1 cellular context compared by ENCODE assay signal in genomic region chr22:25966448-25966913, GRCh38.
TF ChIP-seq lines count a peak whose summit lies in the region.

No MANE protein-coding gene starts in this region.

TF ChIP-seq in HEK293, 187 proteins besides CTCF, POLR2A, EP300 and RAD21 (continued from another document):
- TF ChIP-seq ZNF24 (tag by site-specific recombination; IDR thresholded peaks at IDR 0.05): peak; percentile 73; the same call in 1 of the 2 replicates
- peak; percentile 46; the same call in 1 of the 2 replicates for TF ChIP-seq ZNF558 (tag by site-specific recombination; IDR thresholded peaks at IDR 0.05)
- peak; percentile 98 for TF ChIP-seq SP7 (tag by site-specific recombination; IDR thresholded peaks at IDR 0.05)
- TF ChIP-seq, protein P1, sequence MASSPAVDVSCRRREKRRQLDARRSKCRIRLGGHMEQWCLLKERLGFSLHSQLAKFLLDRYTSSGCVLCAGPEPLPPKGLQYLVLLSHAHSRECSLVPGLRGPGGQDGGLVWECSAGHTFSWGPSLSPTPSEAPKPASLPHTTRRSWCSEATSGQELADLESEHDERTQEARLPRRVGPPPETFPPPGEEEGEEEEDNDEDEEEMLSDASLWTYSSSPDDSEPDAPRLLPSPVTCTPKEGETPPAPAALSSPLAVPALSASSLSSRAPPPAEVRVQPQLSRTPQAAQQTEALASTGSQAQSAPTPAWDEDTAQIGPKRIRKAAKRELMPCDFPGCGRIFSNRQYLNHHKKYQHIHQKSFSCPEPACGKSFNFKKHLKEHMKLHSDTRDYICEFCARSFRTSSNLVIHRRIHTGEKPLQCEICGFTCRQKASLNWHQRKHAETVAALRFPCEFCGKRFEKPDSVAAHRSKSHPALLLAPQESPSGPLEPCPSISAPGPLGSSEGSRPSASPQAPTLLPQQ (tag by site-specific recombination; IDR thresholded peaks at IDR 0.05): peak; percentile 74
- peak; percentile 97; the same call in 1 of the 2 replicates for TF ChIP-seq OVOL3 (tag by site-specific recombination; IDR thresholded peaks at IDR 0.05)
- TF ChIP-seq, protein P2, sequence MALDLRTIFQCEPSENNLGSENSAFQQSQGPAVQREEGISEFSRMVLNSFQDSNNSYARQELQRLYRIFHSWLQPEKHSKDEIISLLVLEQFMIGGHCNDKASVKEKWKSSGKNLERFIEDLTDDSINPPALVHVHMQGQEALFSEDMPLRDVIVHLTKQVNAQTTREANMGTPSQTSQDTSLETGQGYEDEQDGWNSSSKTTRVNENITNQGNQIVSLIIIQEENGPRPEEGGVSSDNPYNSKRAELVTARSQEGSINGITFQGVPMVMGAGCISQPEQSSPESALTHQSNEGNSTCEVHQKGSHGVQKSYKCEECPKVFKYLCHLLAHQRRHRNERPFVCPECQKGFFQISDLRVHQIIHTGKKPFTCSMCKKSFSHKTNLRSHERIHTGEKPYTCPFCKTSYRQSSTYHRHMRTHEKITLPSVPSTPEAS (tag by site-specific recombination; IDR thresholded peaks at IDR 0.05): no peak
- TF ChIP-seq ZNF707 (tag by site-specific recombination; IDR thresholded peaks at IDR 0.05): no peak
- TF ChIP-seq ZNF645 (tag by site-specific recombination; IDR thresholded peaks at IDR 0.05): peak; percentile 80; the same call in 1 of the 2 replicates
- TF ChIP-seq ZNF549 (tag by site-specific recombination; IDR thresholded peaks at IDR 0.05): no peak
- TF ChIP-seq OSR2 (tag by site-specific recombination; IDR thresholded peaks at IDR 0.05): peak; percentile 86
- peak; percentile 63 for TF ChIP-seq ZNF629 (tag by site-specific recombination; IDR thresholded peaks at IDR 0.05)
- TF ChIP-seq ZNF19 (tag by site-specific recombination; IDR thresholded peaks at IDR 0.05; ENCODE audit: low read depth): no peak
- TF ChIP-seq, protein P3, sequence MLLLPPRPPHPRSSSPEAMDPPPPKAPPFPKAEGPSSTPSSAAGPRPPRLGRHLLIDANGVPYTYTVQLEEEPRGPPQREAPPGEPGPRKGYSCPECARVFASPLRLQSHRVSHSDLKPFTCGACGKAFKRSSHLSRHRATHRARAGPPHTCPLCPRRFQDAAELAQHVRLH (tag by site-specific recombination; IDR thresholded peaks at IDR 0.05): peak; percentile 61; the same call in 1 of the 2 replicates
- TF ChIP-seq ZNF391 (tag by site-specific recombination; IDR thresholded peaks at IDR 0.05; ENCODE audit: borderline replicate concordance, low read depth): peak; percentile 62; the same call in 1 of the 2 replicates
- TF ChIP-seq PRDM10 (tag by site-specific recombination; IDR thresholded peaks at IDR 0.05): peak; percentile 52; the same call in 1 of the 2 replicates
- TF ChIP-seq, protein P4, sequence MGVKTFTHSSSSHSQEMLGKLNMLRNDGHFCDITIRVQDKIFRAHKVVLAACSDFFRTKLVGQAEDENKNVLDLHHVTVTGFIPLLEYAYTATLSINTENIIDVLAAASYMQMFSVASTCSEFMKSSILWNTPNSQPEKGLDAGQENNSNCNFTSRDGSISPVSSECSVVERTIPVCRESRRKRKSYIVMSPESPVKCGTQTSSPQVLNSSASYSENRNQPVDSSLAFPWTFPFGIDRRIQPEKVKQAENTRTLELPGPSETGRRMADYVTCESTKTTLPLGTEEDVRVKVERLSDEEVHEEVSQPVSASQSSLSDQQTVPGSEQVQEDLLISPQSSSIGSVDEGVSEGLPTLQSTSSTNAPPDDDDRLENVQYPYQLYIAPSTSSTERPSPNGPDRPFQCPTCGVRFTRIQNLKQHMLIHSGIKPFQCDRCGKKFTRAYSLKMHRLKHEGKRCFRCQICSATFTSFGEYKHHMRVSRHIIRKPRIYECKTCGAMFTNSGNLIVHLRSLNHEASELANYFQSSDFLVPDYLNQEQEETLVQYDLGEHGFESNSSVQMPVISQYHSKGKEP (tag by site-specific recombination; IDR thresholded peaks at IDR 0.05): 0 out of 2 replicates have a peak, but pooled peaks have one; percentile 40
- peak; percentile 90 for TF ChIP-seq ZNF843 (tag by site-specific recombination; IDR thresholded peaks at IDR 0.05)
- no peak for TF ChIP-seq ZSCAN23 (tag by site-specific recombination; IDR thresholded peaks at IDR 0.05)
- TF ChIP-seq, protein P5, sequence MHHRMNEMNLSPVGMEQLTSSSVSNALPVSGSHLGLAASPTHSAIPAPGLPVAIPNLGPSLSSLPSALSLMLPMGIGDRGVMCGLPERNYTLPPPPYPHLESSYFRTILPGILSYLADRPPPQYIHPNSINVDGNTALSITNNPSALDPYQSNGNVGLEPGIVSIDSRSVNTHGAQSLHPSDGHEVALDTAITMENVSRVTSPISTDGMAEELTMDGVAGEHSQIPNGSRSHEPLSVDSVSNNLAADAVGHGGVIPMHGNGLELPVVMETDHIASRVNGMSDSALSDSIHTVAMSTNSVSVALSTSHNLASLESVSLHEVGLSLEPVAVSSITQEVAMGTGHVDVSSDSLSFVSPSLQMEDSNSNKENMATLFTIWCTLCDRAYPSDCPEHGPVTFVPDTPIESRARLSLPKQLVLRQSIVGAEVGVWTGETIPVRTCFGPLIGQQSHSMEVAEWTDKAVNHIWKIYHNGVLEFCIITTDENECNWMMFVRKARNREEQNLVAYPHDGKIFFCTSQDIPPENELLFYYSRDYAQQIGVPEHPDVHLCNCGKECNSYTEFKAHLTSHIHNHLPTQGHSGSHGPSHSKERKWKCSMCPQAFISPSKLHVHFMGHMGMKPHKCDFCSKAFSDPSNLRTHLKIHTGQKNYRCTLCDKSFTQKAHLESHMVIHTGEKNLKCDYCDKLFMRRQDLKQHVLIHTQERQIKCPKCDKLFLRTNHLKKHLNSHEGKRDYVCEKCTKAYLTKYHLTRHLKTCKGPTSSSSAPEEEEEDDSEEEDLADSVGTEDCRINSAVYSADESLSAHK (tag by site-specific recombination; IDR thresholded peaks at IDR 0.05): peak; percentile 88
- no peak for TF ChIP-seq ZNF394 (tag by site-specific recombination; IDR thresholded peaks at IDR 0.05; ENCODE audit: borderline replicate concordance)
- peak; percentile 86 for TF ChIP-seq GLI2 (tag by site-specific recombination; IDR thresholded peaks at IDR 0.05; ENCODE audit: borderline replicate concordance, low read depth)
- peak; percentile 71; the same call in 1 of the 2 replicates for TF ChIP-seq TCF7L2 (IDR thresholded peaks at IDR 0.05; ENCODE audit: borderline replicate concordance, low read depth, low read length)
- TF ChIP-seq, protein P6, sequence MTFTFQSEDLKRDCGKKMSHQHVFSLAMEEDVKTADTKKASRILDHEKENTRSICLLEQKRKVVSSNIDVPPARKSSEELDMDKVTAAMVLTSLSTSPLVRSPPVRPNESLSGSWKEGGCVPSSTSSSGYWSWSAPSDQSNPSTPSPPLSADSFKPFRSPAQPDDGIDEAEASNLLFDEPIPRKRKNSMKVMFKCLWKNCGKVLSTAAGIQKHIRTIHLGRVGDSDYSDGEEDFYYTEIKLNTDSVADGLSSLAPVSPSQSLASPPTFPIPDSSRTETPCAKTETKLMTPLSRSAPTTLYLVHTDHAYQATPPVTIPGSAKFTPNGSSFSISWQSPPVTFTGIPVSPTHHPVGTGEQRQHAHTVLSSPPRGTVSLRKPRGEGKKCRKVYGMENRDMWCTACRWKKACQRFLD (tag by site-specific recombination; IDR thresholded peaks at IDR 0.05): no peak
- peak; percentile 95 for TF ChIP-seq WT1 (tag by site-specific recombination; IDR thresholded peaks at IDR 0.05)
- TF ChIP-seq ZNF501 (tag by site-specific recombination; IDR thresholded peaks at IDR 0.05): 0 out of 2 replicates have a peak, but pooled peaks have one; percentile 27
- peak; percentile 70; the same call in 1 of the 2 replicates for TF ChIP-seq ZEB2 (tag by site-specific recombination; IDR thresholded peaks at IDR 0.05)
- peak; percentile 34; the same call in 1 of the 2 replicates for TF ChIP-seq ZBTB1 (tag by site-specific recombination; IDR thresholded peaks at IDR 0.05)
- peak; percentile 76 for TF ChIP-seq IKZF3 (tag by site-specific recombination; IDR thresholded peaks at IDR 0.05)
- TF ChIP-seq ZNF174 (tag by site-specific recombination; IDR thresholded peaks at IDR 0.05): no peak
- peak; percentile 55; the same call in 1 of the 2 replicates for TF ChIP-seq YY1 (tag by site-specific recombination; IDR thresholded peaks at IDR 0.05)
- TF ChIP-seq, protein P7, sequence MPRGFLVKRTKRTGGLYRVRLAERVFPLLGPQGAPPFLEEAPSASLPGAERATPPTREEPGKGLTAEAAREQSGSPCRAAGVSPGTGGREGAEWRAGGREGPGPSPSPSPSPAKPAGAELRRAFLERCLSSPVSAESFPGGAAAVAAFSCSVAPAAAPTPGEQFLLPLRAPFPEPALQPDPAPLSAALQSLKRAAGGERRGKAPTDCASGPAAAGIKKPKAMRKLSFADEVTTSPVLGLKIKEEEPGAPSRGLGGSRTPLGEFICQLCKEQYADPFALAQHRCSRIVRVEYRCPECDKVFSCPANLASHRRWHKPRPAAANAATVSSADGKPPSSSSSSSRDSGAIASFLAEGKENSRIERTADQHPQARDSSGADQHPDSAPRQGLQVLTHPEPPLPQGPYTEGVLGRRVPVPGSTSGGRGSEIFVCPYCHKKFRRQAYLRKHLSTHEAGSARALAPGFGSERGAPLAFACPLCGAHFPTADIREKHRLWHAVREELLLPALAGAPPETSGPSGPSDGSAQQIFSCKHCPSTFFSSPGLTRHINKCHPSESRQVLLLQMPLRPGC (tag by site-specific recombination; IDR thresholded peaks at IDR 0.05): peak; percentile 75
- peak; percentile 59 for TF ChIP-seq ZNF398 (tag by site-specific recombination; IDR thresholded peaks at IDR 0.05)
- peak; percentile 54; the same call in 1 of the 2 replicates for TF ChIP-seq ZNF596 (tag by site-specific recombination; IDR thresholded peaks at IDR 0.05)
- TF ChIP-seq ZFP41 (tag by site-specific recombination; IDR thresholded peaks at IDR 0.05; ENCODE audit: borderline replicate concordance): no peak
- TF ChIP-seq ZNF221 (tag by site-specific recombination; IDR thresholded peaks at IDR 0.05; ENCODE audit: borderline replicate concordance): 0 out of 2 replicates have a peak, but pooled peaks have one; percentile 33
- TF ChIP-seq ZNF335 (tag by site-specific recombination; conservative IDR thresholded peaks at IDR 0.05): peak; percentile 10; the same call in 1 of the 2 replicates
- TF ChIP-seq GFI1B (tag by site-specific recombination; IDR thresholded peaks at IDR 0.05): peak; percentile 87
- TF ChIP-seq ZNF366 (tag by site-specific recombination; conservative IDR thresholded peaks at IDR 0.05): 0 out of 2 replicates have a peak, but pooled peaks have one; percentile 26
- TF ChIP-seq, protein P8, sequence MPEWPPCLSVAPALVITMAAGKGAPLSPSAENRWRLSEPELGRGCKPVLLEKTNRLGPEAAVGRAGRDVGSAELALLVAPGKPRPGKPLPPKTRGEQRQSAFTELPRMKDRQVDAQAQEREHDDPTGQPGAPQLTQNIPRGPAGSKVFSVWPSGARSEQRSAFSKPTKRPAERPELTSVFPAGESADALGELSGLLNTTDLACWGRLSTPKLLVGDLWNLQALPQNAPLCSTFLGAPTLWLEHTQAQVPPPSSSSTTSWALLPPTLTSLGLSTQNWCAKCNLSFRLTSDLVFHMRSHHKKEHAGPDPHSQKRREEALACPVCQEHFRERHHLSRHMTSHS (tag by site-specific recombination; IDR thresholded peaks at IDR 0.05): peak; percentile 88
